15 cellular contexts compared by ENCODE assay signal in genomic region chr5:133338504-133339355, GRCh38.
"Had no signal": no experiment of that assay in that cellular context is flagged by ENCODE, and none has a peak within 500 bp of the region (broad histone marks: within the 10 kb centered on the region; RNA-seq: fewer than 3 reads in every experiment).

No MANE protein-coding gene starts in this region.

- FAIRE-seq: islet of Langerhans, small intestine had no signal

- H3K9me3 ChIP-seq: heart left ventricle, sigmoid colon, tibial artery had no signal

- H3K27me3 ChIP-seq: dorsolateral prefrontal cortex, sigmoid colon had no signal

- H3K27ac ChIP-seq: dorsolateral prefrontal cortex, heart left ventricle, sigmoid colon, tibial artery had no signal

- ATAC-seq: heart left ventricle; left lobe of liver; stimulated activated memory B cell treated with anti-CD40 and anti-IgM and Interleukin-4, amounts not matched to agents 10 μg/mL and 1 μg/mL and 100 μg/mL, for 72 hours had no signal

- DNase-seq: central memory CD4-positive, alpha-beta T cell; cortex of kidney; dorsolateral prefrontal cortex; effector CD8-positive, alpha-beta T cell; foreskin melanocyte; heart left ventricle; hypothalamus; mammary epithelial cell; small intestine; stimulated activated CD4-positive, alpha-beta T cell treated with anti-CD3 and anti-CD28 coated beads, Interleukin-4, amount 100 ng/mL, for 24 hours had no signal

- H3K36me3 ChIP-seq: heart left ventricle, sigmoid colon, tibial artery had no signal

- H3K4me3 ChIP-seq: dorsolateral prefrontal cortex, heart left ventricle, sigmoid colon, tibial artery had no signal

- H3K4me1 ChIP-seq: heart left ventricle, sigmoid colon, tibial artery had no signal
